In the genomic region with DNA sequence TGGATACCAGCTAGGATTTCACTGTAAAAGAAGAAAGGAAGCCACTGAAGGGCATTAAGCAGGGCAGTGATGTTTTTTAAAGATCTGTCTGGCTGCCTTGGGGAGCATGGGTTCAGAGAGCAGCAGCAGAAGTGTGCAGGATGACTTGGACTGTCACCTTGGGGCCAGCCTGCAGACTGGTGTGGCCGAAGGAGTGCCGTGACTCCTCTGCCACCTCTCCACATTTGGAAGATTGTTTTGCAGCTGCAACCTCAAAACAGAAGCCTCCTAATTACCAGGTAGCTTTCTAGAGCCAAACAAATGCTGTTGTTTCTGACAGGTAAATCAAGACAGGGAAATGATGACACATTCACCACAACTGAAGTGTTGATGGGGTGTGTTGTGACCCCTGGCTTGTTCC, we compare ENCODE assay signal across 24 cellular contexts.
"Had no signal": no experiment of that assay in that cellular context is flagged by ENCODE, and none has a peak within 500 bp of the region (broad histone marks: within the 10 kb centered on the region; RNA-seq: fewer than 3 reads in every experiment).

No MANE protein-coding gene starts in this region.

- H3K4me1 Mint-ChIP-seq: brain had no signal

- H3K36me3 ChIP-seq: ascending aorta, cardiac muscle cell, left lung, lower lobe of right lung, SJCRH30, suprapubic skin, tibial artery, upper lobe of right lung had no signal

- H3K4me3 ChIP-seq: ascending aorta, cardiac muscle cell, coronary artery, dorsolateral prefrontal cortex, left lung, lower lobe of right lung, SJCRH30, suprapubic skin, tibial artery, upper lobe of right lung had no signal

- H3K27me3 Mint-ChIP-seq: activated naive CD8-positive, alpha-beta T cell treated with anti-CD3 and anti-CD28 coated beads, Interleukin-2, amount 10 ng/mL, durations not matched to agents 7 days and 5 days; brain; natural killer cell treated with Interleukin-12 subunit alpha and Interleukin-12 subunit beta and Interleukin-15 and Interleukin-18, amount 100 ng/mL, for 72 hours had no signal

- ATAC-seq: left lung; lower lobe of right lung; natural killer cell treated with Interleukin-12 subunit alpha and Interleukin-12 subunit beta and Interleukin-15 and Interleukin-18, amount 100 ng/mL, for 72 hours; right cardiac atrium; SK-N-SH treated with all-trans-retinoic acid at 6 μM for 48 hours; upper lobe of right lung had no signal

- H3K27ac Mint-ChIP-seq: activated B cell treated with CpG ODN at 0.5 μM for 24 hours; activated naive CD8-positive, alpha-beta T cell treated with anti-CD3 and anti-CD28 coated beads, Interleukin-2, amount 10 ng/mL, durations not matched to agents 7 days and 5 days; brain; T-helper 2 cell treated with Interferon-gamma antibody and Interleukin-4, amounts not matched to agents 5 μg/mL and 100 μg/mL, for 36 hours had no signal

- H3K27me3 ChIP-seq: ascending aorta, cardiac muscle cell, dorsolateral prefrontal cortex, left lung, SJCRH30, suprapubic skin, tibial artery, upper lobe of right lung had no signal

- H3K36me3 Mint-ChIP-seq: activated naive CD8-positive, alpha-beta T cell treated with anti-CD3 and anti-CD28 coated beads, Interleukin-2, amount 10 ng/mL, durations not matched to agents 7 days and 5 days; brain had no signal

- DNase-seq: activated B cell treated with CpG ODN at 0.5 μM for 24 hours; activated CD4-positive, alpha-beta T cell treated with anti-CD3 and anti-CD28 coated beads for 48 hours; activated naive CD8-positive, alpha-beta T cell treated with anti-CD3 and anti-CD28 coated beads, Interleukin-2, amount 10 ng/mL, durations not matched to agents 7 days and 5 days; dorsolateral prefrontal cortex; effector memory CD4-positive, alpha-beta T cell; left lung; lower lobe of right lung; mesenchymal stem cell; posterior cingulate gyrus; right cardiac atrium; SJCRH30; stimulated activated CD4-positive, alpha-beta T cell treated with anti-CD3 and anti-CD28 coated beads, Interleukin-15, amount 100 ng/mL, for 24 hours; stimulated activated CD4-positive, alpha-beta T cell treated with anti-CD3 and anti-CD28 coated beads, Interleukin-2, amount 100 ng/mL, for 24 hours; stimulated activated naive CD4-positive, alpha-beta T cell; tibial artery; upper lobe of right lung had no signal

- H3K4me3 Mint-ChIP-seq: activated B cell treated with CpG ODN at 0.5 μM for 24 hours; activated naive CD8-positive, alpha-beta T cell treated with anti-CD3 and anti-CD28 coated beads, Interleukin-2, amount 10 ng/mL, durations not matched to agents 7 days and 5 days; brain; natural killer cell treated with Interleukin-12 subunit alpha and Interleukin-12 subunit beta and Interleukin-15 and Interleukin-18, amount 100 ng/mL, for 72 hours; T-helper 2 cell treated with Interferon-gamma antibody and Interleukin-4, amounts not matched to agents 5 μg/mL and 100 μg/mL, for 36 hours had no signal

- H3K9me3 Mint-ChIP-seq: activated B cell treated with CpG ODN at 0.5 μM for 24 hours; natural killer cell treated with Interleukin-12 subunit alpha and Interleukin-12 subunit beta and Interleukin-15 and Interleukin-18, amount 100 ng/mL, for 72 hours had no signal

- H3K9me3 ChIP-seq: ascending aorta, left lung, lower lobe of right lung, SJCRH30, suprapubic skin, tibial artery, upper lobe of right lung had no signal
